In the genomic region with DNA sequence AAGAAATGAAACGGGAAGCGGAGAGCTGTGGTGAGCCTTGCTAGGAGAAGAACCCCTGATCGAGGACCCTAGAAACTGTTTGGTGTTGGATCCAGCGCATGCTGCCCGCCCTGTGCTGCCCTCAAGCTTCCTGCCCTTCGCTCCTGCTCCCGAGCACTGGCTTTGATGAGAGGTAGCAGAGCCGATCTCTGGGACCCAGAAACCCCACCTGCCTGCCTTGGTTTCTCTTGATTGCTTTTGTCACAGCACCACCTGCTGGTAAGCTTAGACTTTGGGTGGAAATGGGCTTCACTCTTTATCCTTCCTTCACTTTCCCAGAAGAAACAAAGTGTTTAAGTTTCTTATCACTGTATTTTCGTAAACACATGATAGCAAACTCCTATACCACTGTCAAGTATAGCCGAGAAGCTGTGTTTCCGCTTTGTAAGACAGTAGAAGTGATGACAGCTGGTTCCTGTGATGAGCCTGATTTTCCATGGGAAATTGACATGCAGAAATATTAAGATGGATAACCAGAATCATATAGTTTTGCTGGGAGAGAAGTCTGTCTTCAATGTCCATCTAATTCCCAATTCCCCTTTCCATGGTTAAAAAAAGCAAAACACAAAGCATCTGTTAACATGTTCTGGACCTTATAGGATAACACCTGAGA, we compare ENCODE assay signal across 8 cellular contexts.
DNase-seq lines count a peak whose midpoint lies in the region; ATAC-seq and TF ChIP-seq lines count a peak whose summit lies in the region.

No MANE protein-coding gene starts in this region.

- TF ChIP-seq CTCF in AG04450 (IDR thresholded peaks at IDR 0.05; ENCODE audit: low read depth, low read length) (peak; percentile 85), chondrocyte (IDR thresholded peaks at IDR 0.05) (peak; percentile 98)

- H3K36me3 Mint-ChIP-seq in chondrocyte (ENCODE audit: low read depth), result peaks cover 2% of the 10 kb centered on the region

- ATAC-seq in GM18861 (IDR thresholded peaks at IDR 0.05; ENCODE audit: unreplicated experiment) (peak; percentile 67), left colon (peak; percentile 63), GM18867 (IDR thresholded peaks at IDR 0.05; ENCODE audit: unreplicated experiment) (no peak)

- peak overlapping the region; percentile 49 for H3K4me3 Mint-ChIP-seq in chondrocyte (ENCODE audit: unreplicated experiment)

- H3K4me3 ChIP-seq in AG04450 (ENCODE audit: low read depth, low read length), result no peak overlapping the region

- H3K27ac ChIP-seq in AG04450 (ENCODE audit: low read depth, low read length), result no peak overlapping the region

- no peaks in the 10 kb centered on the region for H3K27me3 Mint-ChIP-seq in chondrocyte (ENCODE audit: low read depth)

- H3K4me1 Mint-ChIP-seq in chondrocyte (ENCODE audit: low read depth), result peaks cover 5% of the 10 kb centered on the region

- H3K27me3 ChIP-seq in AG04450 (ENCODE audit: control insufficient read depth, insufficient read depth, low read length), result no peaks in the 10 kb centered on the region

- no peaks in the 10 kb centered on the region for H3K9me3 Mint-ChIP-seq in chondrocyte (ENCODE audit: low read depth)

- DNase-seq in AG04450 (ENCODE audit: low read depth, low spot score), result peak; percentile 11
- peak; percentile 30 for DNase-seq in NCI-H146 treated with DMSO at 0.1 percent for 48 hours (lab: John Stamatoyannopoulos, UW; ENCODE audit: unreplicated experiment)
- peak; percentile 22 for DNase-seq in activated CD4-positive, alpha-beta T cell treated with anti-CD3 and anti-CD28 coated beads for 1 hour
- no peak for DNase-seq in chondrocyte (ENCODE audit: low spot score)
- peak in 1 of 2 donors; percentile 47 for DNase-seq in left colon
- peak; percentile 39 for DNase-seq in stimulated activated CD4-positive, alpha-beta T cell treated with anti-CD3 and anti-CD28 coated beads, Interleukin-4, amount 100 ng/mL, for 1 hour

- POLR2A ChIA-PET in AG04450 (lab: Yijun Ruan, JAX), result no interaction called here

- no peak overlapping the region for H3K27ac Mint-ChIP-seq in chondrocyte (ENCODE audit: unreplicated experiment)

- no peaks in the 10 kb centered on the region; the same call in 1 of the 2 replicates for H3K9me3 ChIP-seq in AG04450 (ENCODE audit: control insufficient read depth, insufficient read depth, low read length)

- CTCF ChIA-PET in AG04450 (lab: Charles Lee), result interaction anchor here (0.5 to 7.9 kb wide), 50 partner anchors 10 to 557 kb away, joined by 3 to 211 read pairs (median 4); a partner anchor contains a TSS

- intact Hi-C loops in left colon (cut with DNase I, micrococcal nuclease), result loop anchor here (5.0 to 10.0 kb wide), 2 partner anchors 395 to 398 kb away; no protein-coding TSS in a partner anchor
